In genomic region chr16:1127971-1128715, GRCh38 we compare ENCODE assay signal across 10 cellular contexts. TPM values are rescaled to one million over a fixed set of nuclear protein-coding genes. Genes with fewer than 3 reads are reported as not detected.
"Had no signal": no experiment of that assay in that cellular context is flagged by ENCODE, and none has a peak within 500 bp of the region (broad histone marks: within the 10 kb centered on the region; RNA-seq: fewer than 3 reads in every experiment).

No MANE protein-coding gene starts in this region.

- H2AFZ ChIP-seq: GM23338 had no signal

- H3K4me1 ChIP-seq: HAP-1 had no signal

- H3K36me3 ChIP-seq: HAP-1 had no signal

- H3K9ac ChIP-seq: KMS-11 had no signal

- DNase-seq: H7, IMR-90, KBM-7 had no signal

- H3K9me3 ChIP-seq: HAP-1 had no signal

- H3K4me2 ChIP-seq: GM23338, KMS-11 had no signal

- H3K27ac ChIP-seq: HL-60, KMS-11 had no signal

- ATAC-seq: HCT116 had no signal

- H3K4me3 ChIP-seq: GM23338, HAP-1 had no signal

RNA-seq across cellular contexts. Expression of gene CACNA1H, which starts 24.8 kb away (rescaled TPM):
- total RNA-seq: HT1080 had no signal

RNA-seq across cellular contexts. Expression of gene C1QTNF8, which starts 32.1 kb away (rescaled TPM):
- total RNA-seq: GM23338, H4, H7, HT1080, IMR-90 had no signal
- polyA plus RNA-seq: GM23338, IMR-90 had no signal

RNA-seq across cellular contexts. Expression of gene SSTR5, which starts 55.6 kb away (rescaled TPM):
- total RNA-seq: H4, HT1080, IMR-90 had no signal
- polyA plus RNA-seq: IMR-90 had no signal
